In genomic region chr6:33207569-33208088, GRCh38 we compare ENCODE assay signal across 9 cellular contexts. TPM values are rescaled to one million over a fixed set of nuclear protein-coding genes. Genes with fewer than 3 reads are reported as not detected.
DNase-seq lines count a peak whose midpoint lies in the region; ATAC-seq, FAIRE-seq and TF ChIP-seq lines count a peak whose summit lies in the region.
"Had no signal": no experiment of that assay in that cellular context is flagged by ENCODE, and none has a peak within 500 bp of the region (broad histone marks: within the 10 kb centered on the region; RNA-seq: fewer than 3 reads in every experiment).

No MANE protein-coding gene starts in this region.

- H3K27me3 Mint-ChIP-seq in brain (peaks cover 6% of the 10 kb centered on the region), immature natural killer cell (ENCODE audit: low read depth in 3 of 3) (peaks cover 16 to 25% (median 21%) of the 10 kb centered on the region in 3 donors)

- no peaks in the 10 kb centered on the region for H3K9me3 Mint-ChIP-seq in brain
- H3K9me3 Mint-ChIP-seq in immature natural killer cell = no peaks in the 10 kb centered on the region
- no peaks in the 10 kb centered on the region for H3K9me3 Mint-ChIP-seq in stimulated activated effector memory CD8-positive, alpha-beta T cell treated with anti-CD3 and anti-CD28 coated beads, Interleukin-12 subunit alpha, Interleukin-12 subunit beta, amount 100 ng/mL, for 72 hours

- H3K36me3 ChIP-seq in MG63 = peaks cover 58% of the 10 kb centered on the region

- DNase-seq in EH (ENCODE audit: low read depth) (peak; percentile 62), MG63 (peak; percentile 88), immature natural killer cell (peak in 1 of 3 donors; percentile 27), NCI-H524 treated with DMSO at 0.1 percent for 48 hours (lab: John Stamatoyannopoulos, UW) (no peak), HTR-8/SVneo (ENCODE audit: insufficient read length, low spot score) (no peak), activated gamma-delta T cell treated with Interleukin-2 at 50 U/mL for 16 hours (no peak)
- no peak for DNase-seq in stimulated activated effector memory CD8-positive, alpha-beta T cell treated with anti-CD3 and anti-CD28 coated beads, Interleukin-12 subunit alpha, Interleukin-12 subunit beta, amount 100 ng/mL, for 72 hours (ENCODE audit: low spot score in 2 of 2)

- no peak for ATAC-seq in stimulated activated effector memory CD8-positive, alpha-beta T cell treated with anti-CD3 and anti-CD28 coated beads, Interleukin-12 subunit alpha, Interleukin-12 subunit beta, amount 100 ng/mL, for 72 hours

- H3K36me3 Mint-ChIP-seq in brain = peaks cover 22% of the 10 kb centered on the region
- H3K36me3 Mint-ChIP-seq in immature natural killer cell = peaks cover 11 to 28% (median 11%) of the 10 kb centered on the region in 3 donors
- H3K36me3 Mint-ChIP-seq in stimulated activated effector memory CD8-positive, alpha-beta T cell treated with anti-CD3 and anti-CD28 coated beads, Interleukin-12 subunit alpha, Interleukin-12 subunit beta, amount 100 ng/mL, for 72 hours = peaks cover 78% of the 10 kb centered on the region

- H3K27me3 ChIP-seq in MG63 = no peaks in the 10 kb centered on the region

- H3K27ac Mint-ChIP-seq in brain (peak overlapping the region; percentile 92 to 99 (median 98)), immature natural killer cell (peak overlapping the region; percentile 76 to 98 (median 90))
- H3K27ac Mint-ChIP-seq in stimulated activated effector memory CD8-positive, alpha-beta T cell treated with anti-CD3 and anti-CD28 coated beads, Interleukin-12 subunit alpha, Interleukin-12 subunit beta, amount 100 ng/mL, for 72 hours = peak overlapping the region; percentile 97

- H3K9me3 ChIP-seq in MG63 = no peaks in the 10 kb centered on the region

- peak overlapping the region; percentile 98 for H3K4me3 ChIP-seq in MG63

- no peak for FAIRE-seq in HTR-8/SVneo (lab: Jason Lieb, UNC)
- FAIRE-seq: TTC549 had no signal

- no peak for TF ChIP-seq CTCF in brain (conservative IDR thresholded peaks at IDR 0.05)

- H3K4me3 Mint-ChIP-seq in brain (peak overlapping the region; percentile 89 to 100 (median 99)), immature natural killer cell (peak overlapping the region; percentile 80 to 92 (median 85))
- H3K4me3 Mint-ChIP-seq in stimulated activated effector memory CD8-positive, alpha-beta T cell treated with anti-CD3 and anti-CD28 coated beads, Interleukin-12 subunit alpha, Interleukin-12 subunit beta, amount 100 ng/mL, for 72 hours = peak overlapping the region; percentile 92

- H3K4me1 Mint-ChIP-seq in brain (peaks cover 79% of the 10 kb centered on the region), immature natural killer cell (peaks cover 41 to 47% of the 10 kb centered on the region in 2 donors)
- peaks cover 73% of the 10 kb centered on the region for H3K4me1 Mint-ChIP-seq in stimulated activated effector memory CD8-positive, alpha-beta T cell treated with anti-CD3 and anti-CD28 coated beads, Interleukin-12 subunit alpha, Interleukin-12 subunit beta, amount 100 ng/mL, for 72 hours

RNA-seq across cellular contexts. Expression of gene RING1, which starts 0.7 kb away (rescaled TPM):
- 77.7 and 171 TPM in 2 replicates for total RNA-seq in MG63 (2014; rRNA removed; shearing (Covaris generic); ENCODE audit: low replicate concordance)
- 78.8 TPM for polyA plus RNA-seq in brain (ENCODE audit: insufficient read depth, low read depth, low replicate concordance)
- 1 to 10 TPM; 5.5 to 9.5 (median 9.2) TPM for polyA plus RNA-seq in immature natural killer cell

RNA-seq across cellular contexts. Expression of gene HSD17B8, which starts 3.2 kb away (rescaled TPM):
- total RNA-seq in MG63 (2014; rRNA removed; shearing (Covaris generic); ENCODE audit: low replicate concordance) = not detected in 2 replicates
- polyA plus RNA-seq in brain (ENCODE audit: insufficient read depth, low read depth, low replicate concordance) (23.3 TPM), immature natural killer cell (10 to 100 TPM; 28.8 to 47.6 (median 34.3) TPM)

RNA-seq across cellular contexts. Expression of gene SLC39A7, which starts 7.0 kb away (rescaled TPM):
- total RNA-seq in MG63 (2014; rRNA removed; shearing (Covaris generic); ENCODE audit: low replicate concordance) = 397 and 459 TPM in 2 replicates
- polyA plus RNA-seq in brain (ENCODE audit: insufficient read depth, low read depth, low replicate concordance) (114 TPM), immature natural killer cell (10 to 100 TPM; 27.4 to 67.5 (median 45.4) TPM)

RNA-seq across cellular contexts. Expression of gene RXRB, which starts 7.2 kb away (rescaled TPM):
- 43.6 and 58.8 TPM in 2 replicates for total RNA-seq in MG63 (2014; rRNA removed; shearing (Covaris generic); ENCODE audit: low replicate concordance)
- polyA plus RNA-seq in brain (ENCODE audit: insufficient read depth, low read depth, low replicate concordance) = 63.3 TPM
- polyA plus RNA-seq in immature natural killer cell = 10 to 100 TPM in 1 of 3 donors, 1 to 10 TPM in 2; 6.0 to 11.8 (median 6.9) TPM

RNA-seq across cellular contexts. Expression of gene COL11A2, which starts 15.4 kb away (rescaled TPM):
- total RNA-seq in MG63 (2014; rRNA removed; shearing (Covaris generic); ENCODE audit: low replicate concordance) = 0.99 and 2.6 TPM in 2 replicates
- 1.2 TPM for polyA plus RNA-seq in brain (ENCODE audit: insufficient read depth, low read depth, low replicate concordance)
- under 1 TPM in 2 of 3 donors, not detected in 1; 0.33 to 0.67 TPM for polyA plus RNA-seq in immature natural killer cell

Comparison
In these comparisons a context has a peak if more than half of its experiments do, and no peak if none do; other contexts are left out.
1. DNase-seq: peak in EH (single experiment) and MG63 (single experiment); none in stimulated activated effector memory CD8-positive, alpha-beta T cell treated with anti-CD3 and anti-CD28 coated beads, Interleukin-12 subunit alpha, Interleukin-12 subunit beta, amount 100 ng/mL, for 72 hours (0 of 2), NCI-H524 treated with DMSO at 0.1 percent for 48 hours (single experiment), HTR-8/SVneo (single experiment) and activated gamma-delta T cell treated with Interleukin-2 at 50 U/mL for 16 hours (single experiment).
2. Peak in every context shown above with its lines, with median percentiles within 50 percentile points of each other: H3K27ac Mint-ChIP-seq and H3K4me3 Mint-ChIP-seq.